In the genomic region with DNA sequence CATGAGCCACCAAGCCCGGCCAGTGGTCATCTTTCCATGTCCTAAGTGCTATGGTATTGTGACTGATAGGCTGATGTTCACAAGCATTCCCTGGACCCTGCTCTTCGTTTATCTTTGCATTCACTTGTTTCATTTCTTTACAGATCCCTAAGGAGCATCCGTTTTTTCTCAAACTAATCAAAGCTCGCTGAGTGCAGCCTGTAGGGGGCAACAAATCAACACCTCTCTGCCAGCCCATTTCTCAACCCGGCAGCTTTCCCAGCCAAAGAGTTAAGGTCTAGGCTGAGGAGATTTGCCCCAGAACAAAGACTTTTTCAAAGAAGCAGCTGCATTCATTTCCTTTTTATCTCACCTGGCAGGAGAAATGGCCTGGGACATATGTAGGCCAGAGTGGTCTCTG, we compare ENCODE assay signal across 13 cellular contexts. TPM values are rescaled to one million over a fixed set of nuclear protein-coding genes. Genes with fewer than 3 reads are reported as not detected.
DNase-seq lines count a peak whose midpoint lies in the region; ATAC-seq and TF ChIP-seq lines count a peak whose summit lies in the region.
"Had no signal": no experiment of that assay in that cellular context is flagged by ENCODE, and none has a peak within 500 bp of the region (broad histone marks: within the 10 kb centered on the region; RNA-seq: fewer than 3 reads in every experiment).

No MANE protein-coding gene starts in this region.

- no peak overlapping the region for H3K27ac ChIP-seq in SK-N-SH (ENCODE audit: low read depth in 2 of 2, low read length in 1 of 2)
- H3K27ac ChIP-seq: epithelial cell of prostate had no signal

- no peaks in the 10 kb centered on the region for H3K9me2 ChIP-seq in SK-N-SH

- POLR2A ChIA-PET in SK-N-SH (lab: Yijun Ruan, JAX) = no interaction called here
- POLR2A ChIA-PET in activated CD4-positive, alpha-beta memory T cell treated with anti-CD3 and anti-CD28 coated beads for 36 hours (lab: Charles Lee) = interaction anchor here (1.5 kb wide), 1 partner anchor 23 kb away, joined by 4 read pairs; a partner anchor contains a TSS

- no peak overlapping the region for H3K27ac Mint-ChIP-seq in endothelial cell (ENCODE audit: unreplicated experiment)
- H3K27ac Mint-ChIP-seq in type B pancreatic cell = no peak overlapping the region
- no peak overlapping the region for H3K27ac Mint-ChIP-seq in activated CD4-positive, alpha-beta memory T cell treated with anti-CD3 and anti-CD28 coated beads for 36 hours
- H3K27ac Mint-ChIP-seq: IgD-negative memory B cell had no signal

- H3K9ac ChIP-seq in SK-N-SH = no peak overlapping the region

- no peak for TF ChIP-seq POLR2A in NB4 (IDR thresholded peaks at IDR 0.05; ENCODE audit: extremely low read depth, insufficient read length)

- CTCF ChIA-PET in SK-N-SH (lab: Yijun Ruan, JAX) = interaction anchor here (1.0 to 5.2 kb wide), 7 partner anchors 10 to 189 kb away, joined by 3 to 57 read pairs (median 7); a partner anchor contains a TSS
- CTCF ChIA-PET in activated CD4-positive, alpha-beta memory T cell treated with anti-CD3 and anti-CD28 coated beads for 36 hours (lab: Charles Lee) = interaction anchor here (0.8 to 2.2 kb wide), 5 partner anchors 10 to 155 kb away, joined by 3 to 8 read pairs (median 5); a partner anchor contains a TSS

- 57% methylated on average over 5 of the region's 5 CpGs for WGBS in SK-N-SH (ENCODE audit: low lambda C conversion rate)

- peaks cover 4 to 5% of the 10 kb centered on the region in 2 experiments; a peak in 2 of 4 replicates for H3K4me1 ChIP-seq in SK-N-SH (ENCODE audit: control insufficient read depth in 1 of 2, insufficient read depth in 2 of 2, low read depth in 1 of 2, low read length in 1 of 2)

- no peaks in the 10 kb centered on the region for H3K9me3 ChIP-seq in SK-N-SH

- no peak for TF ChIP-seq RAD21 in SK-N-SH (IDR thresholded peaks at IDR 0.05; ENCODE audit: low read length)

- peaks cover 6% of the 10 kb centered on the region for H3F3A ChIP-seq in SK-N-SH (replicated peaks; ENCODE audit: insufficient read depth)

- H3K9me3 Mint-ChIP-seq in endothelial cell (ENCODE audit: unreplicated experiment) (no peaks in the 10 kb centered on the region), type B pancreatic cell (no peaks in the 10 kb centered on the region)
- H3K9me3 Mint-ChIP-seq in activated CD4-positive, alpha-beta memory T cell treated with anti-CD3 and anti-CD28 coated beads for 36 hours = no peaks in the 10 kb centered on the region
- H3K9me3 Mint-ChIP-seq: IgD-negative memory B cell had no signal

- no peaks in the 10 kb centered on the region for H3K36me3 ChIP-seq in SK-N-SH (replicated peaks in 1 of 2; ENCODE audit: control insufficient read depth in 1 of 2, insufficient read depth in 2 of 2, low read length in 1 of 2)

- H3K4me2 ChIP-seq in SK-N-SH = no peak overlapping the region

- no peak overlapping the region; a peak in 1 of 4 replicates for H3K4me3 ChIP-seq in SK-N-SH (ENCODE audit: low read depth in 2 of 2, low read length in 1 of 2)
- H3K4me3 ChIP-seq in NB4 (ENCODE audit: low read depth, low read length) = no peak overlapping the region

- H2AFZ ChIP-seq in SK-N-SH (ENCODE audit: low read depth) = no peak overlapping the region

- intact Hi-C loops in activated CD4-positive, alpha-beta memory T cell treated with anti-CD3 and anti-CD28 coated beads for 36 hours (cut with micrococcal nuclease) = no loop called here

- no peak for TF ChIP-seq EP300 in SK-N-SH (IDR thresholded peaks at IDR 0.05; ENCODE audit: borderline replicate concordance in 1 of 2, low read depth in 1 of 2, low read length in 1 of 2)

- H3K4me3 Mint-ChIP-seq in endothelial cell (ENCODE audit: unreplicated experiment) (no peak overlapping the region), type B pancreatic cell (no peak overlapping the region)
- H3K4me3 Mint-ChIP-seq in activated CD4-positive, alpha-beta memory T cell treated with anti-CD3 and anti-CD28 coated beads for 36 hours = no peak overlapping the region

- peaks cover 12% of the 10 kb centered on the region for H3K4me1 Mint-ChIP-seq in endothelial cell (ENCODE audit: unreplicated experiment)
- peaks cover 13% of the 10 kb centered on the region for H3K4me1 Mint-ChIP-seq in type B pancreatic cell (ENCODE audit: unreplicated experiment)
- peaks cover 13% of the 10 kb centered on the region for H3K4me1 Mint-ChIP-seq in activated CD4-positive, alpha-beta memory T cell treated with anti-CD3 and anti-CD28 coated beads for 36 hours (ENCODE audit: low read depth)

- no peaks in the 10 kb centered on the region for H3K79me2 ChIP-seq in SK-N-SH (ENCODE audit: insufficient read depth)

- ATAC-seq in SK-N-SH treated with all-trans-retinoic acid at 6 μM for 48 hours = no peak
- ATAC-seq in HG02571 (IDR thresholded peaks at IDR 0.05; ENCODE audit: unreplicated experiment) = no peak
- no peak for ATAC-seq in HG03520 (IDR thresholded peaks at IDR 0.05; ENCODE audit: unreplicated experiment)

- H4K20me1 ChIP-seq in SK-N-SH (ENCODE audit: insufficient read depth) = no peaks in the 10 kb centered on the region

- H3K27me3 Mint-ChIP-seq in endothelial cell (ENCODE audit: unreplicated experiment) (peaks cover 2% of the 10 kb centered on the region), type B pancreatic cell (no peaks in the 10 kb centered on the region)
- no peaks in the 10 kb centered on the region for H3K27me3 Mint-ChIP-seq in activated CD4-positive, alpha-beta memory T cell treated with anti-CD3 and anti-CD28 coated beads for 36 hours
- H3K27me3 Mint-ChIP-seq: IgD-negative memory B cell had no signal

- H3K36me3 Mint-ChIP-seq in endothelial cell (ENCODE audit: low read depth, unreplicated experiment) (no peaks in the 10 kb centered on the region), type B pancreatic cell (no peaks in the 10 kb centered on the region)
- H3K36me3 Mint-ChIP-seq in activated CD4-positive, alpha-beta memory T cell treated with anti-CD3 and anti-CD28 coated beads for 36 hours = no peaks in the 10 kb centered on the region
- H3K36me3 Mint-ChIP-seq: IgD-negative memory B cell had no signal

- TF ChIP-seq CTCF in SK-N-SH (IDR thresholded peaks at IDR 0.05) = peak; percentile 50
- peak; percentile 69 for TF ChIP-seq CTCF in NB4 (IDR thresholded peaks at IDR 0.05; ENCODE audit: low read depth, low read length)
- TF ChIP-seq CTCF in endothelial cell (IDR thresholded peaks at IDR 0.05; ENCODE audit: unreplicated experiment) = peak; percentile 34
- peak; percentile 55 for TF ChIP-seq CTCF in type B pancreatic cell (conservative IDR thresholded peaks at IDR 0.05)

- H3K27me3 ChIP-seq in SK-N-SH (ENCODE audit: insufficient read depth) = no peaks in the 10 kb centered on the region

- DNase-seq in SK-N-SH (no peak), NB4 (ENCODE audit: low read depth) (peak; percentile 45), endothelial cell (ENCODE audit: low spot score) (peak; percentile 22), type B pancreatic cell (ENCODE audit: extremely low spot score, unreplicated experiment) (no peak)
- no peak for DNase-seq in activated CD4-positive, alpha-beta memory T cell treated with anti-CD3 and anti-CD28 coated beads for 36 hours
- DNase-seq: NCI-H345, occipital lobe had no signal

TF ChIP-seq in SK-N-SH, 30 proteins besides CTCF, POLR2A, EP300 and RAD21:
- TF ChIP-seq SIN3A (IDR thresholded peaks at IDR 0.05; ENCODE audit: borderline replicate concordance, low read depth, low read length) (no peak), ELF1 (IDR thresholded peaks at IDR 0.05) (no peak)

TF ChIP-seq in SK-N-SH treated with all-trans-retinoic acid at 6 μM for 48 hours, 23 proteins besides CTCF, POLR2A, EP300 and RAD21 (continues in another document):
- TF ChIP-seq ZFP3 (CRISPR knock-in tag; IDR thresholded peaks at IDR 0.05) = no peak
- TF ChIP-seq ZFP30 (CRISPR knock-in tag; IDR thresholded peaks at IDR 0.05) = no peak
- no peak for TF ChIP-seq ZC3H10 (CRISPR knock-in tag; IDR thresholded peaks at IDR 0.05)
- TF ChIP-seq ZNF70 (CRISPR knock-in tag; IDR thresholded peaks at IDR 0.05) = no peak
- TF ChIP-seq BACH2 (CRISPR knock-in tag; IDR thresholded peaks at IDR 0.05; ENCODE audit: borderline replicate concordance) = no peak
- no peak for TF ChIP-seq ISL1 (CRISPR knock-in tag; IDR thresholded peaks at IDR 0.05)
- no peak for TF ChIP-seq ESRRG (CRISPR knock-in tag; IDR thresholded peaks at IDR 0.05)
- no peak for TF ChIP-seq RARB (CRISPR knock-in tag; IDR thresholded peaks at IDR 0.05)

RNA-seq across cellular contexts. Expression of a gene that starts 12.1 kb away (rescaled TPM):
- polyA plus RNA-seq in SK-N-SH (2012; rRNA removed) = 1.1 and 1.4 TPM in 2 replicates
- polyA plus RNA-seq in SK-N-SH (2012; cell fraction: cytosol; rRNA removed) = 1.4 and 1.6 TPM in 2 replicates
- 1.4 and 1.5 TPM in 2 replicates for polyA plus RNA-seq in SK-N-SH (2012; cell fraction: nucleus; rRNA removed)
- total RNA-seq in endothelial cell (ENCODE audit: unreplicated experiment) = 1.8 TPM
- 2.0 and 2.7 TPM in 2 replicates for total RNA-seq in type B pancreatic cell (ENCODE audit: low replicate concordance)
- 1 to 10 TPM; 1.8 to 2.0 TPM for total RNA-seq in activated CD4-positive, alpha-beta memory T cell treated with anti-CD3 and anti-CD28 coated beads for 36 hours

RNA-seq across cellular contexts. Expression of a gene that starts 13.4 kb away (rescaled TPM):
- polyA plus RNA-seq in SK-N-SH (2012; rRNA removed) = not detected in 2 replicates
- not detected in 2 replicates for polyA plus RNA-seq in SK-N-SH (2012; cell fraction: cytosol; rRNA removed)
- not detected in 2 replicates for polyA plus RNA-seq in SK-N-SH (2012; cell fraction: nucleus; rRNA removed)
- not detected for total RNA-seq in endothelial cell (ENCODE audit: unreplicated experiment)
- total RNA-seq in type B pancreatic cell (ENCODE audit: low replicate concordance) = not detected in 2 replicates
- total RNA-seq in activated CD4-positive, alpha-beta memory T cell treated with anti-CD3 and anti-CD28 coated beads for 36 hours = not detected
- total RNA-seq: occipital lobe had no signal
- polyA plus RNA-seq: IgD-negative memory B cell had no signal

RNA-seq across cellular contexts. Expression of a gene that starts 21.2 kb away (rescaled TPM):
- polyA plus RNA-seq in SK-N-SH (2012; rRNA removed) = not detected in 2 replicates
- polyA plus RNA-seq in SK-N-SH (2012; cell fraction: cytosol; rRNA removed) = not detected in 2 replicates
- polyA plus RNA-seq in SK-N-SH (2012; cell fraction: nucleus; rRNA removed) = not detected in 2 replicates
- total RNA-seq in endothelial cell (ENCODE audit: unreplicated experiment) (6,066 TPM), type B pancreatic cell (ENCODE audit: low replicate concordance) (4,376 and 7,253 TPM in 2 replicates)
- total RNA-seq in activated CD4-positive, alpha-beta memory T cell treated with anti-CD3 and anti-CD28 coated beads for 36 hours = 1,000 to 10,000 TPM; 1,180 to 1,201 TPM
- polyA plus RNA-seq: adipose tissue, IgD-negative memory B cell had no signal

RNA-seq across cellular contexts. Expression of a gene that starts 22.5 kb away (rescaled TPM):
- polyA plus RNA-seq in SK-N-SH (2012; rRNA removed) = not detected in 2 replicates
- not detected in 2 replicates for polyA plus RNA-seq in SK-N-SH (2012; cell fraction: cytosol; rRNA removed)
- not detected in 2 replicates for polyA plus RNA-seq in SK-N-SH (2012; cell fraction: nucleus; rRNA removed)
- total RNA-seq in endothelial cell (ENCODE audit: unreplicated experiment) (7,223 TPM), type B pancreatic cell (ENCODE audit: low replicate concordance) (6,693 and 9,065 TPM in 2 replicates)
- total RNA-seq in activated CD4-positive, alpha-beta memory T cell treated with anti-CD3 and anti-CD28 coated beads for 36 hours = 1,000 to 10,000 TPM; 2,395 to 2,750 TPM
- polyA plus RNA-seq: adipose tissue, IgD-negative memory B cell had no signal

RNA-seq across cellular contexts. Expression of a gene that starts 48.7 kb away (rescaled TPM):
- 63.0 and 89.0 TPM in 2 replicates for polyA plus RNA-seq in SK-N-SH (2012; rRNA removed)
- polyA plus RNA-seq in SK-N-SH (2012; cell fraction: cytosol; rRNA removed) = 56.9 and 70.1 TPM in 2 replicates
- 269 and 301 TPM in 2 replicates for polyA plus RNA-seq in SK-N-SH (2012; cell fraction: nucleus; rRNA removed)
- 227 TPM for total RNA-seq in endothelial cell (ENCODE audit: unreplicated experiment)
- total RNA-seq in type B pancreatic cell (ENCODE audit: low replicate concordance) = 60.7 and 127 TPM in 2 replicates
- 10 to 100 TPM; 74.0 to 75.0 TPM for total RNA-seq in activated CD4-positive, alpha-beta memory T cell treated with anti-CD3 and anti-CD28 coated beads for 36 hours

Comparison
In these comparisons a context has a peak if more than half of its experiments do, and no peak if none do; other contexts are left out.
1. DNase-seq: peak in NB4 (single experiment) and endothelial cell (single experiment); none in SK-N-SH (single experiment), type B pancreatic cell (single experiment) and activated CD4-positive, alpha-beta memory T cell treated with anti-CD3 and anti-CD28 coated beads for 36 hours (single experiment).
2. Peak in every context shown above with its lines, with median percentiles within 50 percentile points of each other: CTCF ChIP-seq.